In genomic region chr22:46035742-46036557, GRCh38 we compare ENCODE assay signal across 8 cellular contexts. TPM values are rescaled to one million over a fixed set of nuclear protein-coding genes. Genes with fewer than 3 reads are reported as not detected.
A peak's percentile ranks its signal among the peaks of the same experiment; 100 is the strongest.
DNase-seq lines count a peak whose midpoint lies in the region; ATAC-seq and TF ChIP-seq lines count a peak whose summit lies in the region.

No MANE protein-coding gene starts in this region.

- DNase-seq in NCI-H524 (lab: John Stamatoyannopoulos, UW) (peak; percentile 98 to 99), colonic mucosa (peak; percentile 99), left kidney (ENCODE audit: low read depth, low spot score) (peak; percentile 100)
- DNase-seq in activated CD4-positive, alpha-beta T cell treated with anti-CD3 and anti-CD28 coated beads, Interleukin-2, amount 10 ng/mL, durations not matched to agents 24 days and 14 days = peak; percentile 100
- peak; percentile 100 for DNase-seq in stimulated activated CD4-positive, alpha-beta T cell treated with anti-CD3 and anti-CD28 coated beads, Interleukin-1b, Interleukin-23, amount 100 ng/mL, for 4 hours (ENCODE audit: low read depth in 2 of 2)

- H3K9me3 ChIP-seq in BLaER1 = no peaks in the 10 kb centered on the region
- H3K9me3 ChIP-seq in colonic mucosa = no peaks in the 10 kb centered on the region

- H3K27ac Mint-ChIP-seq in activated CD4-positive, alpha-beta T cell treated with anti-CD3 and anti-CD28 coated beads, Interleukin-2, amount 10 ng/mL, durations not matched to agents 24 days and 14 days = peak overlapping the region; percentile 91

- peak overlapping the region; percentile 89 for H3K4me3 ChIP-seq in BLaER1
- H3K4me3 ChIP-seq in colonic mucosa = peak overlapping the region; percentile 65

- peak; percentile 88 for TF ChIP-seq POLR2A in GM19193 (IDR thresholded peaks at IDR 0.05; ENCODE audit: extremely low read depth, insufficient read depth, insufficient read length)

- H3K4me2 ChIP-seq in BLaER1 = peak overlapping the region; percentile 99

- peak overlapping the region; percentile 87 for H3K27ac ChIP-seq in BLaER1
- peak overlapping the region; percentile 85 for H3K27ac ChIP-seq in colonic mucosa

- H3K9ac ChIP-seq in BLaER1 (peak overlapping the region; percentile 85), colonic mucosa (ENCODE audit: low read depth in 2 of 2, low read length in 2 of 2) (peak overlapping the region; percentile 95 to 99)

- H3K4me1 ChIP-seq in BLaER1 = peaks cover 53% of the 10 kb centered on the region
- peaks cover 8% of the 10 kb centered on the region for H3K4me1 ChIP-seq in colonic mucosa

- no peaks in the 10 kb centered on the region for H4K20me1 ChIP-seq in BLaER1

- TF ChIP-seq CTCF in colonic mucosa (IDR thresholded peaks at IDR 0.05) = no peak

- H3K9me3 Mint-ChIP-seq in activated CD4-positive, alpha-beta T cell treated with anti-CD3 and anti-CD28 coated beads, Interleukin-2, amount 10 ng/mL, durations not matched to agents 24 days and 14 days = no peaks in the 10 kb centered on the region

- H3K4me3 Mint-ChIP-seq in activated CD4-positive, alpha-beta T cell treated with anti-CD3 and anti-CD28 coated beads, Interleukin-2, amount 10 ng/mL, durations not matched to agents 24 days and 14 days = peak overlapping the region; percentile 84

- H3K27me3 Mint-ChIP-seq in activated CD4-positive, alpha-beta T cell treated with anti-CD3 and anti-CD28 coated beads, Interleukin-2, amount 10 ng/mL, durations not matched to agents 24 days and 14 days = no peaks in the 10 kb centered on the region

- intact Hi-C loops in activated CD4-positive, alpha-beta T cell treated with anti-CD3 and anti-CD28 coated beads, Interleukin-2, amount 10 ng/mL, durations not matched to agents 24 days and 14 days (cut with micrococcal nuclease) = loop anchor here (1.0 to 2.0 kb wide), 2 partner anchors 23 kb away; no protein-coding TSS in a partner anchor
- intact Hi-C loops in colonic mucosa (cut with DNase I) = no loop called here

- ATAC-seq in HG03378 (IDR thresholded peaks at IDR 0.05; ENCODE audit: unreplicated experiment) = peak; percentile 74

- H3K4me1 Mint-ChIP-seq in activated CD4-positive, alpha-beta T cell treated with anti-CD3 and anti-CD28 coated beads, Interleukin-2, amount 10 ng/mL, durations not matched to agents 24 days and 14 days = peaks cover 13% of the 10 kb centered on the region

- no peaks in the 10 kb centered on the region for H3K36me3 ChIP-seq in BLaER1
- no peaks in the 10 kb centered on the region for H3K36me3 ChIP-seq in colonic mucosa

- peaks cover 7% of the 10 kb centered on the region for H3K27me3 ChIP-seq in BLaER1
- H3K27me3 ChIP-seq in colonic mucosa = no peaks in the 10 kb centered on the region

- H3K36me3 Mint-ChIP-seq in activated CD4-positive, alpha-beta T cell treated with anti-CD3 and anti-CD28 coated beads, Interleukin-2, amount 10 ng/mL, durations not matched to agents 24 days and 14 days (ENCODE audit: low read depth) = no peaks in the 10 kb centered on the region

RNA-seq across cellular contexts. Expression of gene WNT7B, which starts 59.0 kb away (rescaled TPM):
- not detected in 2 replicates for total RNA-seq in activated CD4-positive, alpha-beta T cell treated with anti-CD3 and anti-CD28 coated beads, Interleukin-2, amount 10 ng/mL, durations not matched to agents 24 days and 14 days
- total RNA-seq in colonic mucosa = under 1 TPM in 1 of 2 donors, not detected in 1; 0.12 TPM

Comparison
In these comparisons a context has a peak if more than half of its experiments do, and no peak if none do; other contexts are left out.
1. Peak in every context shown above with its lines: DNase-seq, ATAC-seq, H3K4me3 ChIP-seq and H3K27ac ChIP-seq.